7 cellular contexts compared by ENCODE assay signal in the genomic region with DNA sequence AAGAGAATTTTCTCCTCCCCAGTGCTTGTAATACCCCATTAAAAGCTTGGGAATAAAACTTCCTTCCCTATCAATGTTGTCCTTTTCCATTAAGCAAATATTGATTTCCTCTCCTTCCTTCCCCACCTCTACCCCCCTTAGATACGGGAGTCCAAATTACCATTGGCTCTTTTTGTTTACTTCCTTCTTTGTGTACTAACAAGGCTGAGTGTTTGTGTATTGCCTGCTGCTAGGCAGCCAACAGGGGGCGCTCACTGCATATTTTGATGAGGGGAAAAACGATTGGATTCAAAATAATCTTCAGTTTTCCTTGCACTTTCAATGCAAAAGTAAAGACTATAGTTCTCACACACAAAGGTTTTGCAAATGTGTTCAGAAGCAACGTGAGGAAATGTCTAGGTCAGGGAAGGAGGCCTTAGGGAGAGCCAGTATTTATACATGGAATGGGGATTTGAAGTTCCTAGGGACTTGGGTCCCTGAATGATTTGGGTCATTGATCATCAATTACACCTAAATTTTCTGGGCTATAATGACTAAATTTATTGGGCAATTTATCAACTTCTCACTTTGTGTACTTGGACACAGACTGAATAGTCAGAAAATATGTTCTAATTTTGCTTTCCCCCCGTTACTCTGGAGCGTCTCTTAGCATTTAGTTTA. TPM values are rescaled to one million over a fixed set of nuclear protein-coding genes. Genes with fewer than 3 reads are reported as not detected.
A peak's percentile ranks its signal among the peaks of the same experiment; 100 is the strongest.
DNase-seq lines count a peak whose midpoint lies in the region; TF ChIP-seq lines count a peak whose summit lies in the region.

No MANE protein-coding gene starts in this region.

- DNase-seq in GM10266 (ENCODE audit: extremely low spot score) (peak; percentile 39), H9 (peak; percentile 72), NB4 (ENCODE audit: low read depth) (peak; percentile 72), brain microvascular endothelial cell (peak; percentile 42), kidney glomerular epithelial cell (lab: John Stamatoyannopoulos, UW) (peak; percentile 27)
- peak; percentile 39 to 60 for DNase-seq in stimulated activated CD4-positive, alpha-beta T cell treated with anti-CD3 and anti-CD28 coated beads, Interleukin-4, amount 100 ng/mL, for 48 hours (ENCODE audit: low read depth in 2 of 2)

- no peak overlapping the region for H2BK15ac ChIP-seq in H9 (ENCODE audit: low read depth, low read length)

- no peaks in the 10 kb centered on the region for H3F3A ChIP-seq in SU-DHL-6 (ENCODE audit: insufficient read depth)

- H3K4me3 Mint-ChIP-seq in H9, result 0 out of 5 replicates have a peak overlapping the region, but pooled peaks of 1 of the 2 experiments have one; percentile 9

- no peak overlapping the region for H2BK120ac ChIP-seq in H9 (ENCODE audit: low read depth, low read length, poor library complexity, severe bottlenecking)

- no peak for TF ChIP-seq POLR2A in NB4 (IDR thresholded peaks at IDR 0.05; ENCODE audit: extremely low read depth, insufficient read length)

- no peak overlapping the region for H3K27ac ChIP-seq in H9 (ENCODE audit: insufficient read length, low read depth, low read length)
- H3K27ac ChIP-seq in SU-DHL-6 (ENCODE audit: low read depth, low read length), result no peak overlapping the region
- H3K27ac ChIP-seq in brain microvascular endothelial cell, result no peak overlapping the region

- H2BK5ac ChIP-seq in H9 (ENCODE audit: insufficient read length, low read length), result no peak overlapping the region

- H2AK5ac ChIP-seq in H9 (ENCODE audit: insufficient read length, low read length), result no peak overlapping the region

- H4K5ac ChIP-seq in H9 (ENCODE audit: insufficient read length, low read depth, low read length), result no peak overlapping the region

- H3K79me2 ChIP-seq in H9 (ENCODE audit: insufficient read depth, low read length) (no peaks in the 10 kb centered on the region), SU-DHL-6 (ENCODE audit: insufficient read depth, low read length) (no peaks in the 10 kb centered on the region)

- in situ Hi-C loops in brain microvascular endothelial cell (cut with HindIII; ENCODE audit: low pct_ligation_motif_present, low sequenced_read_pairs), result no loop called here

- no peak overlapping the region for H3K4ac ChIP-seq in H9 (ENCODE audit: low read depth, low read length)

- no peaks in the 10 kb centered on the region for H3K79me1 ChIP-seq in H9 (ENCODE audit: insufficient read depth, low read depth, low read length, poor library complexity, severe bottlenecking)

- H3K27me3 ChIP-seq in H9 (ENCODE audit: insufficient read depth, low read length) (no peaks in the 10 kb centered on the region), SU-DHL-6 (ENCODE audit: low read length) (no peaks in the 10 kb centered on the region), brain microvascular endothelial cell (replicated peaks) (no peaks in the 10 kb centered on the region)

- peaks cover 2% of the 10 kb centered on the region; the same call in 1 of the 2 replicates for H3K4me1 ChIP-seq in H9 (ENCODE audit: insufficient read depth, low read length)

- H3K36me3 ChIP-seq in SU-DHL-6 (ENCODE audit: low read length) (no peaks in the 10 kb centered on the region), brain microvascular endothelial cell (replicated peaks) (no peaks in the 10 kb centered on the region)

- H3K27ac Mint-ChIP-seq in H9, result peak overlapping the region in 2 of 3 experiments; percentile 30 to 80; a peak in 3 of 7 replicates

- H3K4me2 ChIP-seq in H9 (ENCODE audit: insufficient read depth, insufficient read length, low read length) (no peak overlapping the region), SU-DHL-6 (ENCODE audit: low read depth, low read length, poor library complexity, severe bottlenecking) (no peak overlapping the region)

- H3K4me3 ChIP-seq in NB4 (ENCODE audit: low read depth, low read length) (no peak overlapping the region), SU-DHL-6 (ENCODE audit: insufficient read depth, low read length, poor library complexity, severe bottlenecking) (no peak overlapping the region), brain microvascular endothelial cell (ENCODE audit: low read depth, low read length) (no peak overlapping the region)

- H3K9me3 ChIP-seq in H9 (ENCODE audit: control insufficient read depth, low read depth, low read length) (no peaks in the 10 kb centered on the region), SU-DHL-6 (ENCODE audit: insufficient read depth, low read length) (no peaks in the 10 kb centered on the region)

- H3K36me3 Mint-ChIP-seq in H9 (ENCODE audit: insufficient read depth in 1 of 3, low read depth in 3 of 3), result no peaks in the 10 kb centered on the region

- H3K23me2 ChIP-seq in H9 (ENCODE audit: insufficient read length, low read depth, low read length, poor library complexity, severe bottlenecking), result no peaks in the 10 kb centered on the region

- TF ChIP-seq CTCF in GM10266 (IDR thresholded peaks at IDR 0.05; ENCODE audit: control insufficient read depth, insufficient read depth, low read depth, missing control alignments) (peak; percentile 84), H9 (conservative IDR thresholded peaks at IDR 0.05) (peak; percentile 99), NB4 (IDR thresholded peaks at IDR 0.05; ENCODE audit: low read depth, low read length) (peak; percentile 99), SU-DHL-6 (IDR thresholded peaks at IDR 0.05; ENCODE audit: insufficient read depth, low read length, poor library complexity, severe bottlenecking) (peak; percentile 100), brain microvascular endothelial cell (IDR thresholded peaks at IDR 0.05; ENCODE audit: low read depth, low read length, missing control alignments) (peak; percentile 96)

- no peak overlapping the region for H3T11ph ChIP-seq in H9 (ENCODE audit: low read length)

- WGBS in H9 (ENCODE audit: extremely low coverage, insufficient read length, low lambda C conversion rate), result no CpG with 5 or more reads among the region's 6 CpGs

- no peak overlapping the region for H3K14ac ChIP-seq in H9 (ENCODE audit: insufficient read depth, low read length)

- H3K9me2 ChIP-seq in SU-DHL-6 (replicated peaks; ENCODE audit: insufficient read depth, low read length), result no peaks in the 10 kb centered on the region

- H3K18ac ChIP-seq in H9 (ENCODE audit: insufficient read length, low read depth, low read length), result no peak overlapping the region

- no peak overlapping the region for H3K56ac ChIP-seq in H9 (ENCODE audit: insufficient read length, low read depth, low read length)

- H2AFZ ChIP-seq in H9 (ENCODE audit: low read length) (peak overlapping the region; percentile 8), SU-DHL-6 (ENCODE audit: low read depth, low read length, severe bottlenecking) (no peak overlapping the region)

- no peaks in the 10 kb centered on the region for H3K9me3 Mint-ChIP-seq in H9

- H4K8ac ChIP-seq in H9 (replicated peaks; ENCODE audit: insufficient read length, low read depth, low read length), result no peak overlapping the region

- H2BK20ac ChIP-seq in H9 (ENCODE audit: low read depth, low read length, poor library complexity, severe bottlenecking), result peak overlapping the region; percentile 6

- H3K27me3 Mint-ChIP-seq in H9 (ENCODE audit: low read depth), result no peaks in the 10 kb centered on the region

- H3K4me1 Mint-ChIP-seq in H9, result peaks cover 22 to 25% of the 10 kb centered on the region in 2 experiments

- no peak overlapping the region for H3K23ac ChIP-seq in H9 (ENCODE audit: insufficient read length, low read depth, low read length)

- no peak overlapping the region for H4K91ac ChIP-seq in H9 (ENCODE audit: insufficient read length, low read depth, low read length)

- H2BK12ac ChIP-seq in H9 (ENCODE audit: insufficient read length, low read depth, low read length), result no peak overlapping the region

- no peaks in the 10 kb centered on the region for H4K20me1 ChIP-seq in H9 (ENCODE audit: control insufficient read depth, insufficient read depth, insufficient read length)
- no peaks in the 10 kb centered on the region for H4K20me1 ChIP-seq in SU-DHL-6 (ENCODE audit: low read depth, low read length)

- H3K9ac ChIP-seq in H9 (ENCODE audit: extremely low read depth, insufficient read length, low read length) (no peak overlapping the region), SU-DHL-6 (ENCODE audit: low read length) (no peak overlapping the region)

RNA-seq across cellular contexts. Expression of a gene that starts 23.6 kb away (rescaled TPM):
- 49.3 and 50.4 TPM in 2 replicates for total RNA-seq in H9 (2021)

RNA-seq across cellular contexts. Expression of a gene that starts 45.1 kb away (rescaled TPM):
- 1.9 and 3.5 TPM in 2 replicates for total RNA-seq in H9 (2021)
